In the genomic region with DNA sequence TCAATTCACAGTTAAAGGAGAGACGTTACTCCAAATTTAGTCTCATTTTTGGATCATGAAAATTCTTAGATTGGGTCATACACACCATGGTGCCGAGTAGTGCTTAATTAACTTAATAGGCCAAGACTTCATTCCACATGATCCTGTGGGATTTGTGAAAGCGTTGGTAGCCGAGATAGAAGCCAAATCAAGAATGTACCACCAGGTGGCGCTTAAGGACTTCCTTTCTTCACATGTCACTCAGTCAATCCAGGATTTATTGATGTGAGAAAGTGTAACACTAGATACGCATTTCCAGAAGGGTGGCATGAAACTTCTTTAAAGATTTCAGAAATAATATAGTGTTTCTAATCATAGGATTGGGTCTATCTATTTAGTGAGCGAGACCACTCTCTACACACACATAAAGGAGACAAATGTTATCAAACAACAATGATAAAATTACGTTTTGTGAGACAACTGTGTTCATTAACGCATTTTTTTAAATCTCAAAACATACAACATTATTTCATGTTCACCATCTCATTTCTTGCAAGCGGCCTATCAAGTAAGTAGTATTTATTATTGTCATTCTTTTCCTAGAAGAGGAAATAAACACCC, we compare ENCODE assay signal across 10 cellular contexts.
DNase-seq lines count a peak whose midpoint lies in the region; ATAC-seq and TF ChIP-seq lines count a peak whose summit lies in the region.
"Had no signal": no experiment of that assay in that cellular context is flagged by ENCODE, and none has a peak within 500 bp of the region (broad histone marks: within the 10 kb centered on the region; RNA-seq: fewer than 3 reads in every experiment).

No MANE protein-coding gene starts in this region.

- no peak overlapping the region for H3K14ac ChIP-seq in IMR-90 (replicated peaks; ENCODE audit: low read depth, low read length)

- H3K27ac ChIP-seq in IMR-90 (ENCODE audit: insufficient read depth, low read length) = no peak overlapping the region
- no peak overlapping the region for H3K27ac ChIP-seq in mesendoderm (ENCODE audit: low read depth, low read length)

- peak; percentile 61 for ATAC-seq in GM19468 (IDR thresholded peaks at IDR 0.05; ENCODE audit: extremely low read depth, unreplicated experiment)
- ATAC-seq in IMR-90 (ENCODE audit: low read depth) = no peak

- H3K56ac ChIP-seq in IMR-90 (ENCODE audit: extremely low read depth, insufficient read depth, low read length) (no peak overlapping the region), mesendoderm (ENCODE audit: low read length) (no peak overlapping the region)

- WGBS in IMR-90 (ENCODE audit: extremely low coverage in 2 of 2, insufficient read length in 1 of 2), 2 experiments = no CpG with 5 or more reads among the region's 10 CpGs
- 100% methylated on average over 2 of the region's 10 CpGs for WGBS in mesendoderm (ENCODE audit: extremely low coverage, insufficient coverage, low lambda C conversion rate)

- no TSS peak for BruUV-seq in IMR-90 (replicated peaks; lab: Mats Ljungman, UMichigan)

- H4K20me1 ChIP-seq in IMR-90 (ENCODE audit: insufficient read depth, low read length) = no peaks in the 10 kb centered on the region

- H2BK5ac ChIP-seq in IMR-90 (ENCODE audit: low read depth, low read length, poor library complexity, severe bottlenecking) = no peak overlapping the region
- H2BK5ac ChIP-seq in mesendoderm (ENCODE audit: low read length) = no peak overlapping the region

- H2AK9ac ChIP-seq in IMR-90 (replicated peaks; ENCODE audit: low read depth, low read length, poor library complexity) = no peak overlapping the region

- H2AK5ac ChIP-seq in IMR-90 (ENCODE audit: low read depth, low read length) (no peak overlapping the region), mesendoderm (ENCODE audit: low read length) (no peak overlapping the region)

- no peak overlapping the region for H4K8ac ChIP-seq in IMR-90 (ENCODE audit: low read depth in 2 of 2, low read length in 2 of 2)
- H4K8ac ChIP-seq in mesendoderm (ENCODE audit: low read depth, low read length) = no peak overlapping the region

- H3K4me2 ChIP-seq in IMR-90 (ENCODE audit: low read depth, low read length) = no peak overlapping the region
- no peak overlapping the region for H3K4me2 ChIP-seq in mesendoderm (ENCODE audit: low read length)

- no peak overlapping the region for H3K18ac ChIP-seq in IMR-90 (ENCODE audit: low read depth, low read length)
- no peak overlapping the region for H3K18ac ChIP-seq in mesendoderm (ENCODE audit: low read length)

- no peak overlapping the region for H3K27ac Mint-ChIP-seq in immature natural killer cell
- H3K27ac Mint-ChIP-seq: CD4-positive, alpha-beta memory T cell; dendritic cell treated with granulocyte-macrophage colony-stimulating factor and Interleukin-4, amounts not matched to agents 40 ng/mL and 50 ng/mL, for 4 days had no signal

- H4K91ac ChIP-seq in IMR-90 (ENCODE audit: insufficient read depth, low read depth, low read length) = no peak overlapping the region

- dilution Hi-C loops in IMR-90 (cut with HindIII; ENCODE audit: low sequenced_read_pairs, unreplicated experiment) = no loop called here

- H3K79me2 ChIP-seq in mesendoderm (ENCODE audit: control insufficient read depth, insufficient read depth, low read length) = no peaks in the 10 kb centered on the region

- H3K23ac ChIP-seq in IMR-90 (ENCODE audit: low read depth, low read length) (no peak overlapping the region), mesendoderm (ENCODE audit: low read length) (no peak overlapping the region)

- peak; percentile 10 to 52 for DNase-seq in NCI-H446 (lab: John Stamatoyannopoulos, UW)
- no peak for DNase-seq in NCI-H446 treated with DMSO at 0.1 percent for 48 hours (lab: John Stamatoyannopoulos, UW)
- peak; percentile 18 for DNase-seq in IMR-90
- peak; percentile 2 for DNase-seq in OCI-M2 (lab: John Stamatoyannopoulos, UW; ENCODE audit: unreplicated experiment)
- DNase-seq in choroid plexus epithelial cell (ENCODE audit: low read depth) = peak; percentile 58
- DNase-seq in mesendoderm = peak; percentile 82
- DNase-seq in immature natural killer cell = no peak

- peaks cover 1 to 2% (median 2%) of the 10 kb centered on the region in 3 donors for H3K27me3 Mint-ChIP-seq in immature natural killer cell (ENCODE audit: low read depth in 3 of 3)
- H3K27me3 Mint-ChIP-seq: CD4-positive, alpha-beta memory T cell; dendritic cell treated with granulocyte-macrophage colony-stimulating factor and Interleukin-4, amounts not matched to agents 40 ng/mL and 50 ng/mL, for 4 days had no signal

- H3K9me1 ChIP-seq in IMR-90 (ENCODE audit: insufficient read depth, low read length) = no peaks in the 10 kb centered on the region

- intact Hi-C loops in IMR-90 (cut with micrococcal nuclease) = no loop called here

- H3K9me3 ChIP-seq in IMR-90 (ENCODE audit: control insufficient read depth, insufficient read depth, low read length) = peaks cover 4% of the 10 kb centered on the region; the same call in 1 of the 2 replicates

- H3K4me3 ChIP-seq in IMR-90 (ENCODE audit: insufficient read depth, low read depth, low read length) = no peak overlapping the region
- no peak overlapping the region for H3K4me3 ChIP-seq in choroid plexus epithelial cell (ENCODE audit: low read depth, low read length)
- H3K4me3 ChIP-seq in mesendoderm (ENCODE audit: low read length) = no peak overlapping the region

- no peak overlapping the region for H3K4me3 Mint-ChIP-seq in immature natural killer cell
- H3K4me3 Mint-ChIP-seq: CD4-positive, alpha-beta memory T cell; dendritic cell treated with granulocyte-macrophage colony-stimulating factor and Interleukin-4, amounts not matched to agents 40 ng/mL and 50 ng/mL, for 4 days had no signal

- no peak overlapping the region for H2AFZ ChIP-seq in IMR-90 (replicated peaks; ENCODE audit: low read length, poor library complexity)

- TF ChIP-seq CTCF in IMR-90 (conservative IDR thresholded peaks at IDR 0.05; ENCODE audit: low read depth, low read length) (0 out of 2 replicates have a peak, but pooled peaks have one; percentile 24), choroid plexus epithelial cell (conservative IDR thresholded peaks at IDR 0.05; ENCODE audit: low read depth, low read length) (peak; percentile 58)

- no peaks in the 10 kb centered on the region for H3K4me1 Mint-ChIP-seq in immature natural killer cell
- H3K4me1 Mint-ChIP-seq: CD4-positive, alpha-beta memory T cell had no signal

- H4K5ac ChIP-seq in IMR-90 (ENCODE audit: low read depth, low read length) = no peak overlapping the region
- no peak overlapping the region for H4K5ac ChIP-seq in mesendoderm (ENCODE audit: low read length)

- no peak overlapping the region for H2BK15ac ChIP-seq in IMR-90 (ENCODE audit: low read depth, low read length)
- no peak overlapping the region for H2BK15ac ChIP-seq in mesendoderm (replicated peaks; ENCODE audit: low read depth)

- H3K79me1 ChIP-seq in IMR-90 (ENCODE audit: low read depth in 1 of 2, low read length in 2 of 2) = no peaks in the 10 kb centered on the region
- no peaks in the 10 kb centered on the region for H3K79me1 ChIP-seq in mesendoderm (ENCODE audit: low read length)

- no peak overlapping the region for H2BK120ac ChIP-seq in IMR-90 (ENCODE audit: low read depth, low read length)
- H2BK120ac ChIP-seq in mesendoderm (ENCODE audit: low read depth, low read length) = no peak overlapping the region

- H3K4ac ChIP-seq in IMR-90 (ENCODE audit: low read depth, low read length) (no peak overlapping the region), mesendoderm (ENCODE audit: low read depth, low read length) (no peak overlapping the region)

- POLR2A ChIA-PET in IMR-90 (lab: Charles Lee; ENCODE audit: unreplicated experiment) = no interaction called here

- no peak overlapping the region for H2BK20ac ChIP-seq in IMR-90 (ENCODE audit: low read depth, low read length)

- no peaks in the 10 kb centered on the region for H3K36me3 Mint-ChIP-seq in immature natural killer cell
- H3K36me3 Mint-ChIP-seq: CD4-positive, alpha-beta memory T cell had no signal

- in situ Hi-C loops in IMR-90 (cut with MboI; ENCODE audit: low sequenced_read_pairs) = no loop called here

- H3K36me3 ChIP-seq in IMR-90 (ENCODE audit: control insufficient read depth, insufficient read depth, low read length) (no peaks in the 10 kb centered on the region), mesendoderm (ENCODE audit: control insufficient read depth, insufficient read depth, low read length) (no peaks in the 10 kb centered on the region)

- no peaks in the 10 kb centered on the region for H3K27me3 ChIP-seq in IMR-90 (ENCODE audit: control insufficient read depth, insufficient read depth, low read length)
- no peaks in the 10 kb centered on the region for H3K27me3 ChIP-seq in mesendoderm (ENCODE audit: insufficient read depth, low read length, poor library complexity)

- no peak for TF ChIP-seq POLR2A in IMR-90 (IDR thresholded peaks at IDR 0.05; ENCODE audit: low read depth, low read length)

- H3K9me3 Mint-ChIP-seq in immature natural killer cell = peaks cover 0 to 16% (median 4%) of the 10 kb centered on the region in 6 donors
- H3K9me3 Mint-ChIP-seq: dendritic cell treated with granulocyte-macrophage colony-stimulating factor and Interleukin-4, amounts not matched to agents 40 ng/mL and 50 ng/mL, for 4 days had no signal

- H3K4me1 ChIP-seq in IMR-90 (ENCODE audit: control insufficient read depth, insufficient read depth, low read length) (no peaks in the 10 kb centered on the region), mesendoderm (ENCODE audit: control insufficient read depth, low read depth, low read length) (no peaks in the 10 kb centered on the region)

- H3K9ac ChIP-seq in IMR-90 (ENCODE audit: low read depth, low read length) (no peak overlapping the region), mesendoderm (ENCODE audit: low read length) (no peak overlapping the region)

- TF ChIP-seq RAD21 in IMR-90 (IDR thresholded peaks at IDR 0.05; ENCODE audit: low read length) = peak; percentile 26

- CTCF ChIA-PET in IMR-90 (lab: Yijun Ruan, JAX) = no interaction called here

TF ChIP-seq in IMR-90, 13 proteins besides CTCF, POLR2A, EP300 and RAD21 (continues in another document):
- TF ChIP-seq CEBPB (IDR thresholded peaks at IDR 0.05; ENCODE audit: low read depth, low read length) (no peak), BHLHE40 (IDR thresholded peaks at IDR 0.05; ENCODE audit: low read depth, low read length) (no peak), FOS (IDR thresholded peaks at IDR 0.05; ENCODE audit: low read depth, low read length) (no peak)
- TF ChIP-seq, protein P1, sequence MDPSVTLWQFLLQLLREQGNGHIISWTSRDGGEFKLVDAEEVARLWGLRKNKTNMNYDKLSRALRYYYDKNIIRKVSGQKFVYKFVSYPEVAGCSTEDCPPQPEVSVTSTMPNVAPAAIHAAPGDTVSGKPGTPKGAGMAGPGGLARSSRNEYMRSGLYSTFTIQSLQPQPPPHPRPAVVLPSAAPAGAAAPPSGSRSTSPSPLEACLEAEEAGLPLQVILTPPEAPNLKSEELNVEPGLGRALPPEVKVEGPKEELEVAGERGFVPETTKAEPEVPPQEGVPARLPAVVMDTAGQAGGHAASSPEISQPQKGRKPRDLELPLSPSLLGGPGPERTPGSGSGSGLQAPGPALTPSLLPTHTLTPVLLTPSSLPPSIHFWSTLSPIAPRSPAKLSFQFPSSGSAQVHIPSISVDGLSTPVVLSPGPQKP (IDR thresholded peaks at IDR 0.05; ENCODE audit: borderline replicate concordance, low read depth, low read length) = no peak

Comparison
In these comparisons a context has a peak if more than half of its experiments do, and no peak if none do; other contexts are left out.
1. DNase-seq: peak in NCI-H446 (2 of 2), IMR-90 (single experiment), OCI-M2 (single experiment), choroid plexus epithelial cell (single experiment) and mesendoderm (single experiment); none in NCI-H446 treated with DMSO at 0.1 percent for 48 hours (single experiment) and immature natural killer cell (0 of 3).